In the genomic region with DNA sequence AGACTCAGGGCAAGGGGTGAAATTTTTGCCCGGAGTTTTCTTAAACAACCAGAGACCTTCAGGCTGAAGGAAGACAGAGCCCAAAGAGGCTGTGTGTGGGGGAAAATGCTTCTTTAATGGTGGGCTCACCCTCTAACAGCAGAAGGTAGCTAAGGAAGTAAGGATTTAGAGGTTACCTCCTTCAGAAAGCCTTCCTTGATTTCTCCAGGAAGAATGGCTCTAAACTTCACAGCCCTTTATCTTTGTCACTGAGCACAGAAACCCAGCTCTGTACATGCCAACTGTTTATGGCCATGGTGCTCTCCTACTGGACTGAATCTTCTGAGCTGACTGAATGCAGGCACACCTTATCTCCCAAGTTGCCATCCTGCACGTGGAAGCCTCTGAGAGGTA, we compare ENCODE assay signal across 1 cellular context.
TF ChIP-seq lines count a peak whose summit lies in the region.

No MANE protein-coding gene starts in this region.

TF ChIP-seq in SK-N-SH, 30 proteins besides CTCF, POLR2A, EP300 and RAD21:
- TF ChIP-seq EZH2phosphoT487 (IDR thresholded peaks at IDR 0.05; ENCODE audit: borderline replicate concordance, low read depth) (no peak), ZBTB33 (IDR thresholded peaks at IDR 0.05; ENCODE audit: borderline replicate concordance, low read depth) (no peak), NRF1 (IDR thresholded peaks at IDR 0.05; ENCODE audit: low read depth, low read length) (no peak), FOXM1 (IDR thresholded peaks at IDR 0.05; ENCODE audit: low read depth) (no peak), NFIC (IDR thresholded peaks at IDR 0.05; ENCODE audit: borderline replicate concordance) (no peak), TAF1 (IDR thresholded peaks at IDR 0.05; ENCODE audit: borderline replicate concordance, low read depth, low read length) (no peak), MEF2A (IDR thresholded peaks at IDR 0.05; ENCODE audit: borderline replicate concordance, low read depth) (no peak), ELF1 (IDR thresholded peaks at IDR 0.05) (no peak), REST (IDR thresholded peaks at IDR 0.05; ENCODE audit: low read depth, low read length) (no peak)
